15 cellular contexts compared by ENCODE assay signal in the genomic region with DNA sequence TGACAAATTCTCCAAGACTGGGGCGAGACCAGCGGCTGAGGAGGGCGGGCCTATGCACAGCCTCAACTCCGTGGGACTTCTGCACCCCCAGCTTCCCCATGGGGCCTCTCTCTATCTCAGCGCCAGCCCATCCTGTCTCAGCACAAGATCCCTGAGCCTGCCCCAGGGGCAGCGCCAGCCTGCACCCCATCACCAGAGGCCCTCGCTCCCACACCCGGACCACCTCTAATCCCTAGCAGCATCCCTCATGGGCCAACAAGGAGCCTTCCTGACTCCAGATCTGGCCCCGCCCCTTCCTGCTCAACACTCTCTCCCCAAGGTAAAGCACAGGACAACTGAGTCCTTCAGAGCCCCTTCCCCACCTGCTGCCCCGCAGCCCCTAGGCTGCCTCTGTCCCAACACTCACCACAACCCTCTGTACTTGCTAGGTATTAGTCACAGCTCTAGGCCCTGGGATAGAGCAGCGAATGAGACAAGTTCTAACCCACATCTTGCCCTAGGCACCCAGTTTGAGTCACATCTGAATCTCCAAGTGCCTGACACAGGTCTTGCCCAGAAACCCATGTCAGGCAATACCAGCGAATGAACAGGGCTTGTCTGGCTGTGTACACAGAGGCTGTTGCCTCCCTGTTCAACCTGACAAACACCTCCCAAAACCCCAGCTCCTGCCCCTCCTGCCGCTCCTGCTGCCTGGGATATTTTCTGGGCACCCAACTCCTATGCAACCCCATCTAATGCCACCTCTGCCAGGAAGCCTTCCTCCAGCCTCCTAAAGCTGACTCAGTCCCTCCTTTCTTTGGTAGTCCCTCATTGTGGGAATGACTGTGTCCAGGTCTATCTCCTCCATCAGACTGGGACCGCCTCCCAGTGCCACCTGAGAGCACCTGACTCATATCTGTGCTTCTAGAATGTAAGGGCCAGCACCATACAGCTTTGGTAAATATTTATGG. TPM values are rescaled to one million over a fixed set of nuclear protein-coding genes. Genes with fewer than 3 reads are reported as not detected.
DNase-seq lines count a peak whose midpoint lies in the region; ATAC-seq and TF ChIP-seq lines count a peak whose summit lies in the region.
"Had no signal": no experiment of that assay in that cellular context is flagged by ENCODE, and none has a peak within 500 bp of the region (broad histone marks: within the 10 kb centered on the region; RNA-seq: fewer than 3 reads in every experiment).

No MANE protein-coding gene starts in this region.

- H3K9ac ChIP-seq in mucosa of stomach (ENCODE audit: low read length), result peak overlapping the region; percentile 12

- no peaks in the 10 kb centered on the region for H3K27me3 Mint-ChIP-seq in activated CD4-positive, alpha-beta memory T cell treated with anti-CD3 and anti-CD28 coated beads for 36 hours

- no peak for ATAC-seq in right lobe of liver

- H3K27me3 ChIP-seq in mucosa of stomach (ENCODE audit: control insufficient read depth, insufficient read depth, low read length) (no peaks in the 10 kb centered on the region), right lobe of liver (no peaks in the 10 kb centered on the region)

- POLR2A ChIA-PET in activated CD4-positive, alpha-beta memory T cell treated with anti-CD3 and anti-CD28 coated beads for 36 hours (lab: Charles Lee), result interaction anchor here (0.6 kb wide), 1 partner anchor 21 kb away, joined by 4 read pairs; no protein-coding TSS in a partner anchor

- H3K27ac ChIP-seq in right lobe of liver, result no peak overlapping the region
- H3K27ac ChIP-seq: HL-60, prostate gland had no signal

- H3K9me3 Mint-ChIP-seq in activated CD4-positive, alpha-beta memory T cell treated with anti-CD3 and anti-CD28 coated beads for 36 hours, result no peaks in the 10 kb centered on the region

- CTCF ChIA-PET in activated CD4-positive, alpha-beta memory T cell treated with anti-CD3 and anti-CD28 coated beads for 36 hours (lab: Charles Lee), result interaction anchor here (0.7 to 2.0 kb wide), 4 partner anchors 16 to 345 kb away, joined by 3 to 13 read pairs (median 3); no protein-coding TSS in a partner anchor

- peak overlapping the region; percentile 82 for H3K27ac Mint-ChIP-seq in activated CD4-positive, alpha-beta memory T cell treated with anti-CD3 and anti-CD28 coated beads for 36 hours

- no peak for TF ChIP-seq CTCF in GM12865 (IDR thresholded peaks at IDR 0.05; ENCODE audit: insufficient read depth, low read depth, low read length, missing control alignments)
- no peak for TF ChIP-seq CTCF in right lobe of liver (IDR thresholded peaks at IDR 0.05)

- WGBS in right lobe of liver (ENCODE audit: insufficient coverage, low coverage, low lambda C conversion rate, missing lambda C conversion rate), result 100% methylated on average over 2 of the region's 14 CpGs

- H3K36me3 Mint-ChIP-seq in activated CD4-positive, alpha-beta memory T cell treated with anti-CD3 and anti-CD28 coated beads for 36 hours, result no peaks in the 10 kb centered on the region

- H3K4me1 ChIP-seq in mucosa of stomach (ENCODE audit: control insufficient read depth, insufficient read depth, low read length), result peaks cover 34% of the 10 kb centered on the region
- no peaks in the 10 kb centered on the region for H3K4me1 ChIP-seq in right lobe of liver
- H3K4me1 ChIP-seq: HAP-1, prostate gland had no signal

- intact Hi-C loops in activated CD4-positive, alpha-beta memory T cell treated with anti-CD3 and anti-CD28 coated beads for 36 hours (cut with micrococcal nuclease), result no loop called here
- intact Hi-C loops in right lobe of liver (cut with DNase I), result no loop called here

- H3K36me3 ChIP-seq in mucosa of stomach (ENCODE audit: control insufficient read depth, insufficient read depth, low read length) (no peaks in the 10 kb centered on the region), right lobe of liver (no peaks in the 10 kb centered on the region)
- H3K36me3 ChIP-seq: HAP-1, prostate gland had no signal

- no peak for TF ChIP-seq POLR2A in right lobe of liver (IDR thresholded peaks at IDR 0.05)

- H3K4me1 Mint-ChIP-seq in activated CD4-positive, alpha-beta memory T cell treated with anti-CD3 and anti-CD28 coated beads for 36 hours (ENCODE audit: low read depth), result peaks cover 22% of the 10 kb centered on the region

- no peak overlapping the region for H3K4me3 Mint-ChIP-seq in activated CD4-positive, alpha-beta memory T cell treated with anti-CD3 and anti-CD28 coated beads for 36 hours

- no peaks in the 10 kb centered on the region for H3K9me3 ChIP-seq in mucosa of stomach (ENCODE audit: control insufficient read depth, low read length)
- no peaks in the 10 kb centered on the region for H3K9me3 ChIP-seq in right lobe of liver
- H3K9me3 ChIP-seq: HAP-1, prostate gland had no signal

- H3K4me3 ChIP-seq in GM12865 (ENCODE audit: low read depth, low read length), result no peak overlapping the region
- no peak overlapping the region for H3K4me3 ChIP-seq in mucosa of stomach (ENCODE audit: low read length)
- H3K4me3 ChIP-seq in right lobe of liver, result no peak overlapping the region
- H3K4me3 ChIP-seq: HAP-1, prostate gland had no signal

- DNase-seq in NCI-H2029 (lab: John Stamatoyannopoulos, UW) (peak; percentile 74), NCI-H2029 treated with DMSO at 0.1 percent for 48 hours (lab: John Stamatoyannopoulos, UW) (no peak), GM12865 (ENCODE audit: low read depth) (peak; percentile 41), HuH-7 (ENCODE audit: low spot score) (no peak), right lobe of liver (no peak), activated gamma-delta T cell treated with Interleukin-2 at 50 U/mL for 16 hours (no peak)
- DNase-seq in activated CD4-positive, alpha-beta memory T cell treated with anti-CD3 and anti-CD28 coated beads for 36 hours, result peak; percentile 74
- DNase-seq: GF-D8, NCI-H1417 treated with DMSO at 0.1 percent for 48 hours, RPMI8226 had no signal

RNA-seq across cellular contexts. Expression of gene GRIK5, which starts 18.6 kb away (rescaled TPM):
- under 1 TPM; 0.73 to 0.90 TPM for total RNA-seq in activated CD4-positive, alpha-beta memory T cell treated with anti-CD3 and anti-CD28 coated beads for 36 hours
- total RNA-seq in right lobe of liver, result under 1 TPM in 4 of 6 experiments, not detected in 2; 0.15 to 0.42 (median 0.17) TPM

RNA-seq across cellular contexts. Expression of gene ZNF574, which starts 24.5 kb away (rescaled TPM):
- total RNA-seq in activated CD4-positive, alpha-beta memory T cell treated with anti-CD3 and anti-CD28 coated beads for 36 hours, result 10 to 100 TPM; 12.2 to 13.2 TPM
- 1 to 10 TPM; 4.3 to 5.8 (median 4.7) TPM for total RNA-seq in right lobe of liver

RNA-seq across cellular contexts. Expression of gene ATP1A3, which starts 57.4 kb away (rescaled TPM):
- total RNA-seq in activated CD4-positive, alpha-beta memory T cell treated with anti-CD3 and anti-CD28 coated beads for 36 hours, result under 1 TPM; 0.64 to 0.85 TPM
- total RNA-seq in right lobe of liver, result under 1 TPM in 2 of 6 experiments, not detected in 4; 0.07 TPM
- total RNA-seq: lower leg skin had no signal

Comparison
In these comparisons a context has a peak if more than half of its experiments do, and no peak if none do; other contexts are left out.
1. DNase-seq: peak in NCI-H2029 (single experiment), GM12865 (single experiment) and activated CD4-positive, alpha-beta memory T cell treated with anti-CD3 and anti-CD28 coated beads for 36 hours (single experiment); none in NCI-H2029 treated with DMSO at 0.1 percent for 48 hours (single experiment), HuH-7 (single experiment), right lobe of liver (0 of 3) and activated gamma-delta T cell treated with Interleukin-2 at 50 U/mL for 16 hours (single experiment).